ENCODE assay signal across 1 cellular context in the genomic region with DNA sequence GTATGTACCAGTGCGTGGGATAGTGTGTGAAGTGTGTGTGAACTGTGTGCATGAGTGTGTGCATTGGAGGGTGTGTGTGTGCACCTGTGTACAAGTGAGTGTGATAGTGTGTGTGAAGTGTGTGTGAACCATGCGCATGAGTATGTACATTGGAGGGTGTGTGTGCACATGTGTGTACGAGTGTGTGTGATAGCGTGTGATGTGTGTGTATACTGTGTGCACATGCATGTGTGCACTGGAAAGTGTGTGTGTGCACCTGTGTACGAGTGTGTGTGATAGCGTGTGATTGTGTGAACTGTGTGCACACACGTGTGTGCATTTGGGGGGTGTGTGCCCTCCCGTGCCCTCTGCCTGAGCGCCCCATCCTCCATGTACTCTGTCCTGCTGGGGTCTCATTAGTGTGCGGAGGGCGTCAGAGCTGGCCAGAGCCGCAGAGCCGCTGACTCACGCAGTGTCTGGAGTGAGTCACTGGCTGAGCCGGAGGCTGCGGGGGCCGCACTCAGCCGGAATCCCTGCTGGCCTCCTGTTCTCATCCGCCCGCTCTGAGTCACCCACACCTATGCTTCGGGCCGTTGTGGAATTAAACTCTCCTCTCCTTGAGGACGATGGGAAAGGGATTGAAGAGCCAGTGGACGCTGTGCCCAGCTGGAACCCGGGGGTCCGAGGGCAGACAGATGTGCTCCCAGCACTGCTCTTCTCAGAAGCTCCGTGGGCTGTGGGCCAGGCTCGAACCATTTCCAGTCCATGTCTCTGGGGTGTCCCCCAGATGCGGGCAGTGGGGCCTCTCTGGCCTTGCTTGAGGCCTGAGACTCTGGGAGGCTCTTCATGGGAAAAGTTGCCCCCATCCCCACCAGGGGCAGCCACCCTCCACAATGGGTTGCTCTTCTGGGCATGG.
A peak's percentile ranks its signal among the peaks of the same experiment; 100 is the strongest.
TF ChIP-seq lines count a peak whose summit lies in the region.

No MANE protein-coding gene starts in this region.

TF ChIP-seq in K562, 482 proteins besides CTCF, POLR2A, EP300 and RAD21 (continued from another document and continues in another):
- TF ChIP-seq, protein P1, sequence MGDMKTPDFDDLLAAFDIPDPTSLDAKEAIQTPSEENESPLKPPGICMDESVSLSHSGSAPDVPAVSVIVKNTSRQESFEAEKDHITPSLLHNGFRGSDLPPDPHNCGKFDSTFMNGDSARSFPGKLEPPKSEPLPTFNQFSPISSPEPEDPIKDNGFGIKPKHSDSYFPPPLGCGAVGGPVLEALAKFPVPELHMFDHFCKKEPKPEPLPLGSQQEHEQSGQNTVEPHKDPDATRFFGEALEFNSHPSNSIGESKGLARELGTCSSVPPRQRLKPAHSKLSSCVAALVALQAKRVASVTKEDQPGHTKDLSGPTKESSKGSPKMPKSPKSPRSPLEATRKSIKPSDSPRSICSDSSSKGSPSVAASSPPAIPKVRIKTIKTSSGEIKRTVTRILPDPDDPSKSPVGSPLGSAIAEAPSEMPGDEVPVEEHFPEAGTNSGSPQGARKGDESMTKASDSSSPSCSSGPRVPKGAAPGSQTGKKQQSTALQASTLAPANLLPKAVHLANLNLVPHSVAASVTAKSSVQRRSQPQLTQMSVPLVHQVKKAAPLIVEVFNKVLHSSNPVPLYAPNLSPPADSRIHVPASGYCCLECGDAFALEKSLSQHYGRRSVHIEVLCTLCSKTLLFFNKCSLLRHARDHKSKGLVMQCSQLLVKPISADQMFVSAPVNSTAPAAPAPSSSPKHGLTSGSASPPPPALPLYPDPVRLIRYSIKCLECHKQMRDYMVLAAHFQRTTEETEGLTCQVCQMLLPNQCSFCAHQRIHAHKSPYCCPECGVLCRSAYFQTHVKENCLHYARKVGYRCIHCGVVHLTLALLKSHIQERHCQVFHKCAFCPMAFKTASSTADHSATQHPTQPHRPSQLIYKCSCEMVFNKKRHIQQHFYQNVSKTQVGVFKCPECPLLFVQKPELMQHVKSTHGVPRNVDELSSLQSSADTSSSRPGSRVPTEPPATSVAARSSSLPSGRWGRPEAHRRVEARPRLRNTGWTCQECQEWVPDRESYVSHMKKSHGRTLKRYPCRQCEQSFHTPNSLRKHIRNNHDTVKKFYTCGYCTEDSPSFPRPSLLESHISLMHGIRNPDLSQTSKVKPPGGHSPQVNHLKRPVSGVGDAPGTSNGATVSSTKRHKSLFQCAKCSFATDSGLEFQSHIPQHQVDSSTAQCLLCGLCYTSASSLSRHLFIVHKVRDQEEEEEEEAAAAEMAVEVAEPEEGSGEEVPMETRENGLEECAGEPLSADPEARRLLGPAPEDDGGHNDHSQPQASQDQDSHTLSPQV (IDR thresholded peaks at IDR 0.05): peak; percentile 87
- no peak for TF ChIP-seq ZZZ3 (IDR thresholded peaks at IDR 0.05)
- no peak for TF ChIP-seq ADNP (tag; IDR thresholded peaks at IDR 0.05)
- TF ChIP-seq, protein P2, sequence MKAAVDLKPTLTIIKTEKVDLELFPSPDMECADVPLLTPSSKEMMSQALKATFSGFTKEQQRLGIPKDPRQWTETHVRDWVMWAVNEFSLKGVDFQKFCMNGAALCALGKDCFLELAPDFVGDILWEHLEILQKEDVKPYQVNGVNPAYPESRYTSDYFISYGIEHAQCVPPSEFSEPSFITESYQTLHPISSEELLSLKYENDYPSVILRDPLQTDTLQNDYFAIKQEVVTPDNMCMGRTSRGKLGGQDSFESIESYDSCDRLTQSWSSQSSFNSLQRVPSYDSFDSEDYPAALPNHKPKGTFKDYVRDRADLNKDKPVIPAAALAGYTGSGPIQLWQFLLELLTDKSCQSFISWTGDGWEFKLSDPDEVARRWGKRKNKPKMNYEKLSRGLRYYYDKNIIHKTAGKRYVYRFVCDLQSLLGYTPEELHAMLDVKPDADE (conservative IDR thresholded peaks at IDR 0.05; ENCODE audit: control insufficient read depth, low read depth, low read length): no peak
- no peak for TF ChIP-seq ATF1 (CRISPR knock-in tag; IDR thresholded peaks at IDR 0.05)
- TF ChIP-seq ATF1 (tag; IDR thresholded peaks at IDR 0.05): peak; percentile 58
- no peak for TF ChIP-seq POU5F1 (IDR thresholded peaks at IDR 0.05; ENCODE audit: borderline replicate concordance, low read depth, low read length, partially characterized antibody)
- no peak for TF ChIP-seq TAF15 (IDR thresholded peaks at IDR 0.05; ENCODE audit: low read depth, low read length)
- TF ChIP-seq, protein P3, sequence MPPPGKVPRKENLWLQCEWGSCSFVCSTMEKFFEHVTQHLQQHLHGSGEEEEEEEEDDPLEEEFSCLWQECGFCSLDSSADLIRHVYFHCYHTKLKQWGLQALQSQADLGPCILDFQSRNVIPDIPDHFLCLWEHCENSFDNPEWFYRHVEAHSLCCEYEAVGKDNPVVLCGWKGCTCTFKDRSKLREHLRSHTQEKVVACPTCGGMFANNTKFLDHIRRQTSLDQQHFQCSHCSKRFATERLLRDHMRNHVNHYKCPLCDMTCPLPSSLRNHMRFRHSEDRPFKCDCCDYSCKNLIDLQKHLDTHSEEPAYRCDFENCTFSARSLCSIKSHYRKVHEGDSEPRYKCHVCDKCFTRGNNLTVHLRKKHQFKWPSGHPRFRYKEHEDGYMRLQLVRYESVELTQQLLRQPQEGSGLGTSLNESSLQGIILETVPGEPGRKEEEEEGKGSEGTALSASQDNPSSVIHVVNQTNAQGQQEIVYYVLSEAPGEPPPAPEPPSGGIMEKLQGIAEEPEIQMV (tag; conservative IDR thresholded peaks at IDR 0.05; ENCODE audit: low read depth): no peak
- TF ChIP-seq ESRRA (IDR thresholded peaks at IDR 0.05; ENCODE audit: borderline replicate concordance, low read depth): no peak
- TF ChIP-seq HNRNPK (IDR thresholded peaks at IDR 0.05; ENCODE audit: low read depth, low read length, poor library complexity, severe bottlenecking): no peak
- TF ChIP-seq, protein P4, sequence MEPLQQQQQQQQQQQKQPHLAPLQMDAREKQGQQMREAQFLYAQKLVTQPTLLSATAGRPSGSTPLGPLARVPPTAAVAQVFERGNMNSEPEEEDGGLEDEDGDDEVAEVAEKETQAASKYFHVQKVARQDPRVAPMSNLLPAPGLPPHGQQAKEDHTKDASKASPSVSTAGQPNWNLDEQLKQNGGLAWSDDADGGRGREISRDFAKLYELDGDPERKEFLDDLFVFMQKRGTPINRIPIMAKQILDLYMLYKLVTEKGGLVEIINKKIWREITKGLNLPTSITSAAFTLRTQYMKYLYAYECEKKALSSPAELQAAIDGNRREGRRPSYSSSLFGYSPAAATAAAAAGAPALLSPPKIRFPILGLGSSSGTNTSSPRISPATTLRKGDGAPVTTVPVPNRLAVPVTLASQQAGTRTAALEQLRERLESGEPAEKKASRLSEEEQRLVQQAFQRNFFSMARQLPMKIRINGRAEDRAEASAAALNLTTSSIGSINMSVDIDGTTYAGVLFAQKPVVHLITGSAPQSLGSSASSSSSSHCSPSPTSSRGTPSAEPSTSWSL (CRISPR knock-in tag; IDR thresholded peaks at IDR 0.05; ENCODE audit: borderline replicate concordance): no peak
- TF ChIP-seq, protein P5, sequence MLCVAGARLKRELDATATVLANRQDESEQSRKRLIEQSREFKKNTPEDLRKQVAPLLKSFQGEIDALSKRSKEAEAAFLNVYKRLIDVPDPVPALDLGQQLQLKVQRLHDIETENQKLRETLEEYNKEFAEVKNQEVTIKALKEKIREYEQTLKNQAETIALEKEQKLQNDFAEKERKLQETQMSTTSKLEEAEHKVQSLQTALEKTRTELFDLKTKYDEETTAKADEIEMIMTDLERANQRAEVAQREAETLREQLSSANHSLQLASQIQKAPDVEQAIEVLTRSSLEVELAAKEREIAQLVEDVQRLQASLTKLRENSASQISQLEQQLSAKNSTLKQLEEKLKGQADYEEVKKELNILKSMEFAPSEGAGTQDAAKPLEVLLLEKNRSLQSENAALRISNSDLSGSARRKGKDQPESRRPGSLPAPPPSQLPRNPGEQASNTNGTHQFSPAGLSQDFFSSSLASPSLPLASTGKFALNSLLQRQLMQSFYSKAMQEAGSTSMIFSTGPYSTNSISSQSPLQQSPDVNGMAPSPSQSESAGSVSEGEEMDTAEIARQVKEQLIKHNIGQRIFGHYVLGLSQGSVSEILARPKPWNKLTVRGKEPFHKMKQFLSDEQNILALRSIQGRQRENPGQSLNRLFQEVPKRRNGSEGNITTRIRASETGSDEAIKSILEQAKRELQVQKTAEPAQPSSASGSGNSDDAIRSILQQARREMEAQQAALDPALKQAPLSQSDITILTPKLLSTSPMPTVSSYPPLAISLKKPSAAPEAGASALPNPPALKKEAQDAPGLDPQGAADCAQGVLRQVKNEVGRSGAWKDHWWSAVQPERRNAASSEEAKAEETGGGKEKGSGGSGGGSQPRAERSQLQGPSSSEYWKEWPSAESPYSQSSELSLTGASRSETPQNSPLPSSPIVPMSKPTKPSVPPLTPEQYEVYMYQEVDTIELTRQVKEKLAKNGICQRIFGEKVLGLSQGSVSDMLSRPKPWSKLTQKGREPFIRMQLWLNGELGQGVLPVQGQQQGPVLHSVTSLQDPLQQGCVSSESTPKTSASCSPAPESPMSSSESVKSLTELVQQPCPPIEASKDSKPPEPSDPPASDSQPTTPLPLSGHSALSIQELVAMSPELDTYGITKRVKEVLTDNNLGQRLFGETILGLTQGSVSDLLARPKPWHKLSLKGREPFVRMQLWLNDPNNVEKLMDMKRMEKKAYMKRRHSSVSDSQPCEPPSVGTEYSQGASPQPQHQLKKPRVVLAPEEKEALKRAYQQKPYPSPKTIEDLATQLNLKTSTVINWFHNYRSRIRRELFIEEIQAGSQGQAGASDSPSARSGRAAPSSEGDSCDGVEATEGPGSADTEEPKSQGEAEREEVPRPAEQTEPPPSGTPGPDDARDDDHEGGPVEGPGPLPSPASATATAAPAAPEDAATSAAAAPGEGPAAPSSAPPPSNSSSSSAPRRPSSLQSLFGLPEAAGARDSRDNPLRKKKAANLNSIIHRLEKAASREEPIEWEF (CRISPR knock-in tag; IDR thresholded peaks at IDR 0.05): no peak
- no peak for TF ChIP-seq ZNF75A (CRISPR knock-in tag; IDR thresholded peaks at IDR 0.05)
- TF ChIP-seq RBM34 (IDR thresholded peaks at IDR 0.05; ENCODE audit: borderline replicate concordance, insufficient read depth, low read length): no peak
- TF ChIP-seq, protein P6, sequence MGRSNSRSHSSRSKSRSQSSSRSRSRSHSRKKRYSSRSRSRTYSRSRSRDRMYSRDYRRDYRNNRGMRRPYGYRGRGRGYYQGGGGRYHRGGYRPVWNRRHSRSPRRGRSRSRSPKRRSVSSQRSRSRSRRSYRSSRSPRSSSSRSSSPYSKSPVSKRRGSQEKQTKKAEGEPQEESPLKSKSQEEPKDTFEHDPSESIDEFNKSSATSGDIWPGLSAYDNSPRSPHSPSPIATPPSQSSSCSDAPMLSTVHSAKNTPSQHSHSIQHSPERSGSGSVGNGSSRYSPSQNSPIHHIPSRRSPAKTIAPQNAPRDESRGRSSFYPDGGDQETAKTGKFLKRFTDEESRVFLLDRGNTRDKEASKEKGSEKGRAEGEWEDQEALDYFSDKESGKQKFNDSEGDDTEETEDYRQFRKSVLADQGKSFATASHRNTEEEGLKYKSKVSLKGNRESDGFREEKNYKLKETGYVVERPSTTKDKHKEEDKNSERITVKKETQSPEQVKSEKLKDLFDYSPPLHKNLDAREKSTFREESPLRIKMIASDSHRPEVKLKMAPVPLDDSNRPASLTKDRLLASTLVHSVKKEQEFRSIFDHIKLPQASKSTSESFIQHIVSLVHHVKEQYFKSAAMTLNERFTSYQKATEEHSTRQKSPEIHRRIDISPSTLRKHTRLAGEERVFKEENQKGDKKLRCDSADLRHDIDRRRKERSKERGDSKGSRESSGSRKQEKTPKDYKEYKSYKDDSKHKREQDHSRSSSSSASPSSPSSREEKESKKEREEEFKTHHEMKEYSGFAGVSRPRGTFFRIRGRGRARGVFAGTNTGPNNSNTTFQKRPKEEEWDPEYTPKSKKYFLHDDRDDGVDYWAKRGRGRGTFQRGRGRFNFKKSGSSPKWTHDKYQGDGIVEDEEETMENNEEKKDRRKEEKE (IDR thresholded peaks at IDR 0.05; ENCODE audit: borderline replicate concordance in 1 of 2, control insufficient read depth in 1 of 2, low read depth in 2 of 2, low read length in 1 of 2): no peak
- TF ChIP-seq, protein P7, sequence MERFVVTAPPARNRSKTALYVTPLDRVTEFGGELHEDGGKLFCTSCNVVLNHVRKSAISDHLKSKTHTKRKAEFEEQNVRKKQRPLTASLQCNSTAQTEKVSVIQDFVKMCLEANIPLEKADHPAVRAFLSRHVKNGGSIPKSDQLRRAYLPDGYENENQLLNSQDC (CRISPR knock-in tag; IDR thresholded peaks at IDR 0.05): no peak
- TF ChIP-seq, protein P8, sequence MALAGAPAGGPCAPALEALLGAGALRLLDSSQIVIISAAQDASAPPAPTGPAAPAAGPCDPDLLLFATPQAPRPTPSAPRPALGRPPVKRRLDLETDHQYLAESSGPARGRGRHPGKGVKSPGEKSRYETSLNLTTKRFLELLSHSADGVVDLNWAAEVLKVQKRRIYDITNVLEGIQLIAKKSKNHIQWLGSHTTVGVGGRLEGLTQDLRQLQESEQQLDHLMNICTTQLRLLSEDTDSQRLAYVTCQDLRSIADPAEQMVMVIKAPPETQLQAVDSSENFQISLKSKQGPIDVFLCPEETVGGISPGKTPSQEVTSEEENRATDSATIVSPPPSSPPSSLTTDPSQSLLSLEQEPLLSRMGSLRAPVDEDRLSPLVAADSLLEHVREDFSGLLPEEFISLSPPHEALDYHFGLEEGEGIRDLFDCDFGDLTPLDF (CRISPR knock-in tag; IDR thresholded peaks at IDR 0.05): no peak
- TF ChIP-seq, protein P9, sequence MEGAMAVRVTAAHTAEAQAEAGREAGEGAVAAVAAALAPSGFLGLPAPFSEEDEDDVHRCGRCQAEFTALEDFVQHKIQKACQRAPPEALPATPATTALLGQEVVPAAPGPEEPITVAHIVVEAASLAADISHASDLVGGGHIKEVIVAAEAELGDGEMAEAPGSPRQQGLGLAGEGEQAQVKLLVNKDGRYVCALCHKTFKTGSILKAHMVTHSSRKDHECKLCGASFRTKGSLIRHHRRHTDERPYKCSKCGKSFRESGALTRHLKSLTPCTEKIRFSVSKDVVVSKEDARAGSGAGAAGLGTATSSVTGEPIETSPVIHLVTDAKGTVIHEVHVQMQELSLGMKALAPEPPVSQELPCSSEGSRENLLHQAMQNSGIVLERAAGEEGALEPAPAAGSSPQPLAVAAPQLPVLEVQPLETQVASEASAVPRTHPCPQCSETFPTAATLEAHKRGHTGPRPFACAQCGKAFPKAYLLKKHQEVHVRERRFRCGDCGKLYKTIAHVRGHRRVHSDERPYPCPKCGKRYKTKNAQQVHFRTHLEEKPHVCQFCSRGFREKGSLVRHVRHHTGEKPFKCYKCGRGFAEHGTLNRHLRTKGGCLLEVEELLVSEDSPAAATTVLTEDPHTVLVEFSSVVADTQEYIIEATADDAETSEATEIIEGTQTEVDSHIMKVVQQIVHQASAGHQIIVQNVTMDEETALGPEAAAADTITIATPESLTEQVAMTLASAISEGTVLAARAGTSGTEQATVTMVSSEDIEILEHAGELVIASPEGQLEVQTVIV (CRISPR knock-in tag; IDR thresholded peaks at IDR 0.05; ENCODE audit: borderline replicate concordance): no peak
- TF ChIP-seq, protein P10, sequence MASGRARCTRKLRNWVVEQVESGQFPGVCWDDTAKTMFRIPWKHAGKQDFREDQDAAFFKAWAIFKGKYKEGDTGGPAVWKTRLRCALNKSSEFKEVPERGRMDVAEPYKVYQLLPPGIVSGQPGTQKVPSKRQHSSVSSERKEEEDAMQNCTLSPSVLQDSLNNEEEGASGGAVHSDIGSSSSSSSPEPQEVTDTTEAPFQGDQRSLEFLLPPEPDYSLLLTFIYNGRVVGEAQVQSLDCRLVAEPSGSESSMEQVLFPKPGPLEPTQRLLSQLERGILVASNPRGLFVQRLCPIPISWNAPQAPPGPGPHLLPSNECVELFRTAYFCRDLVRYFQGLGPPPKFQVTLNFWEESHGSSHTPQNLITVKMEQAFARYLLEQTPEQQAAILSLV (tag; IDR thresholded peaks at IDR 0.05): no peak
- no peak for TF ChIP-seq HEY1 (CRISPR knock-in tag; IDR thresholded peaks at IDR 0.05; ENCODE audit: borderline replicate concordance)
- no peak for TF ChIP-seq EWSR1 (IDR thresholded peaks at IDR 0.05; ENCODE audit: borderline replicate concordance, low read depth, partially characterized antibody)
- TF ChIP-seq LEF1 (IDR thresholded peaks at IDR 0.05): peak; percentile 70; the same call in 1 of the 2 replicates
- TF ChIP-seq KAT8 (IDR thresholded peaks at IDR 0.05; ENCODE audit: low read depth): no peak
